ENCODE assay signal across 28 cellular contexts in genomic region chr5:177333420-177334154, GRCh38. TPM values are rescaled to one million over a fixed set of nuclear protein-coding genes. Genes with fewer than 3 reads are reported as not detected.
DNase-seq lines count a peak whose midpoint lies in the region; ATAC-seq, FAIRE-seq and TF ChIP-seq lines count a peak whose summit lies in the region.
"Had no signal": no experiment of that assay in that cellular context is flagged by ENCODE, and none has a peak within 500 bp of the region (broad histone marks: within the 10 kb centered on the region; RNA-seq: fewer than 3 reads in every experiment).

No MANE protein-coding gene starts in this region.

- no peak overlapping the region for H3K27ac ChIP-seq in GM12878 (ENCODE audit: control insufficient read depth, insufficient read depth)
- H3K27ac ChIP-seq: KMS-11, SJSA1 had no signal

- no peak overlapping the region for H2AFZ ChIP-seq in GM12878 (ENCODE audit: control insufficient read depth, low read depth, low read length)

- no peak for TF ChIP-seq EP300 in GM12878 (IDR thresholded peaks at IDR 0.05; ENCODE audit: borderline replicate concordance in 1 of 2, control insufficient read depth in 1 of 2, low read depth in 2 of 2, low read length in 2 of 2)

- FAIRE-seq in GM12878 (lab: Jason Lieb, UNC) (no peak), H54 (lab: Jason Lieb, UNC) (no peak)
- FAIRE-seq: GM12891, GM18507, HTR-8/SVneo, RCC 7860 had no signal

- intact Hi-C loops in activated naive CD4-positive, alpha-beta T cell treated with anti-CD3 and anti-CD28 coated beads for 36 hours (cut with micrococcal nuclease): no loop called here
- intact Hi-C loops in GM12878 (cut with micrococcal nuclease; ENCODE audit: unreplicated experiment): no loop called here

- in situ Hi-C loops in GM12878 (cut with MboI): no loop called here

- H3K79me2 ChIP-seq in GM12878 (ENCODE audit: control insufficient read depth, insufficient read depth, low read length): no peaks in the 10 kb centered on the region; the same call in 1 of the 2 replicates

- peaks cover 26 to 69% of the 10 kb centered on the region in 2 experiments for H3K36me3 ChIP-seq in GM12878 (ENCODE audit: control insufficient read depth in 2 of 2, insufficient read depth in 2 of 2, low read length in 1 of 2)

- RAD21 ChIA-PET in GM12878 (lab: Charles Lee; ENCODE audit: unreplicated experiment): no interaction called here

- H3K27me3 Mint-ChIP-seq in activated naive CD4-positive, alpha-beta T cell treated with anti-CD3 and anti-CD28 coated beads for 36 hours (ENCODE audit: low read depth): no peaks in the 10 kb centered on the region
- H3K27me3 Mint-ChIP-seq in nephron progenitor cell (ENCODE audit: low read depth, poor library complexity): peaks cover 3% of the 10 kb centered on the region
- H3K27me3 Mint-ChIP-seq in stimulated activated naive B cell treated with anti-CD40 and anti-IgM and Interleukin-4, amounts not matched to agents 10 μg/mL and 1 μg/mL and 100 μg/mL, for 72 hours: no peaks in the 10 kb centered on the region
- no peaks in the 10 kb centered on the region for H3K27me3 Mint-ChIP-seq in chondrocyte (ENCODE audit: low read depth)
- H3K27me3 Mint-ChIP-seq: CD4-positive, alpha-beta T cell had no signal

- H3K27me3 ChIP-seq in GM12878 (replicated peaks in 1 of 2; ENCODE audit: control insufficient read depth in 2 of 2, insufficient read depth in 2 of 2, low read length in 1 of 2): no peaks in the 10 kb centered on the region
- H3K27me3 ChIP-seq: BE2C, SJSA1 had no signal

- H3K27ac Mint-ChIP-seq in activated naive CD4-positive, alpha-beta T cell treated with anti-CD3 and anti-CD28 coated beads, Interleukin-2, amount 50 U/mL, for 72 hours: peak overlapping the region; percentile 23 to 44
- H3K27ac Mint-ChIP-seq in activated naive CD4-positive, alpha-beta T cell treated with anti-CD3 and anti-CD28 coated beads for 36 hours: no peak overlapping the region
- H3K27ac Mint-ChIP-seq in nephron progenitor cell (peak overlapping the region; percentile 70), chondrocyte (ENCODE audit: unreplicated experiment) (no peak overlapping the region)
- H3K27ac Mint-ChIP-seq in stimulated activated naive B cell treated with anti-CD40 and anti-IgM and Interleukin-4, amounts not matched to agents 10 μg/mL and 1 μg/mL and 100 μg/mL, for 72 hours: peak overlapping the region; percentile 86
- H3K27ac Mint-ChIP-seq: CD4-positive, alpha-beta T cell had no signal

- H4K20me1 ChIP-seq in GM12878 (ENCODE audit: control insufficient read depth, insufficient read depth): no peaks in the 10 kb centered on the region; the same call in 1 of the 2 replicates

- no peak overlapping the region for H3K4me3 ChIP-seq in GM12878
- H3K4me3 ChIP-seq: SJSA1 had no signal

- no peak for TF ChIP-seq CTCF in GM12878 (IDR thresholded peaks at IDR 0.05 in 2 of 3, conservative IDR thresholded peaks at IDR 0.05 in 1 of 3; ENCODE audit: control insufficient read depth in 2 of 3, extremely low read depth in 1 of 3, insufficient read depth in 1 of 3, low read depth in 3 of 3, low read length in 3 of 3)
- TF ChIP-seq CTCF in nephron progenitor cell (IDR thresholded peaks at IDR 0.05): no peak
- no peak for TF ChIP-seq CTCF in chondrocyte (IDR thresholded peaks at IDR 0.05)

- no peak overlapping the region for H3K9ac ChIP-seq in GM12878 (ENCODE audit: control insufficient read depth, insufficient read depth, low read length)
- H3K9ac ChIP-seq: KMS-11 had no signal

- BruUV-seq in GM12878 (replicated peaks; lab: Mats Ljungman, UMichigan): TSS peak; percentile 15

- H3K4me1 ChIP-seq in GM12878 (ENCODE audit: control insufficient read depth, insufficient read depth, low read length): no peaks in the 10 kb centered on the region
- H3K4me1 ChIP-seq: SJSA1 had no signal

- H3K9me3 Mint-ChIP-seq in activated naive CD4-positive, alpha-beta T cell treated with anti-CD3 and anti-CD28 coated beads, Interleukin-2, amount 50 U/mL, for 72 hours: no peaks in the 10 kb centered on the region
- H3K9me3 Mint-ChIP-seq in activated naive CD4-positive, alpha-beta T cell treated with anti-CD3 and anti-CD28 coated beads for 36 hours: no peaks in the 10 kb centered on the region
- H3K9me3 Mint-ChIP-seq in nephron progenitor cell (no peaks in the 10 kb centered on the region), chondrocyte (ENCODE audit: low read depth) (no peaks in the 10 kb centered on the region)
- H3K9me3 Mint-ChIP-seq in stimulated activated naive B cell treated with anti-CD40 and anti-IgM and Interleukin-4, amounts not matched to agents 10 μg/mL and 1 μg/mL and 100 μg/mL, for 72 hours: no peaks in the 10 kb centered on the region
- H3K9me3 Mint-ChIP-seq: CD4-positive, alpha-beta T cell had no signal

- peaks cover 10 to 11% of the 10 kb centered on the region in 2 donors for H3K36me3 Mint-ChIP-seq in activated naive CD4-positive, alpha-beta T cell treated with anti-CD3 and anti-CD28 coated beads, Interleukin-2, amount 50 U/mL, for 72 hours
- H3K36me3 Mint-ChIP-seq in activated naive CD4-positive, alpha-beta T cell treated with anti-CD3 and anti-CD28 coated beads for 36 hours (ENCODE audit: low read depth): peaks cover 22% of the 10 kb centered on the region
- H3K36me3 Mint-ChIP-seq in nephron progenitor cell (ENCODE audit: low read depth) (peaks cover 31% of the 10 kb centered on the region), chondrocyte (ENCODE audit: low read depth) (peaks cover 31% of the 10 kb centered on the region)
- peaks cover 49 to 71% of the 10 kb centered on the region in 2 donors for H3K36me3 Mint-ChIP-seq in stimulated activated naive B cell treated with anti-CD40 and anti-IgM and Interleukin-4, amounts not matched to agents 10 μg/mL and 1 μg/mL and 100 μg/mL, for 72 hours

- DNase-seq in activated naive CD4-positive, alpha-beta T cell treated with anti-CD3 and anti-CD28 coated beads, Interleukin-2, amount 50 U/mL, for 72 hours (ENCODE audit: low spot score in 2 of 2): no peak
- no peak for DNase-seq in activated naive CD4-positive, alpha-beta T cell treated with anti-CD3 and anti-CD28 coated beads for 36 hours
- DNase-seq in GM12878 (ENCODE audit: low read depth, low spot score) (no peak), nephron progenitor cell (no peak), chondrocyte (ENCODE audit: low spot score) (no peak), H54 (ENCODE audit: insufficient read length, low spot score) (no peak), AG08395 (ENCODE audit: low spot score) (no peak)
- DNase-seq in stimulated activated naive B cell treated with anti-CD40 and anti-IgM and Interleukin-4, amounts not matched to agents 10 μg/mL and 1 μg/mL and 100 μg/mL, for 72 hours: no peak
- DNase-seq: 8988T; CD4-positive, alpha-beta T cell; COR-L47; DND-41; GOT3; MV-4-11; NCI-H1105 treated with DMSO at 0.1 percent for 48 hours; NCI-H2029 treated with DMSO at 0.1 percent for 48 hours; NCI-H2171; NCI-H345; NCI-H524; NCI-H82 had no signal

- CTCF ChIA-PET in activated naive CD4-positive, alpha-beta T cell treated with anti-CD3 and anti-CD28 coated beads for 36 hours (lab: Charles Lee): interaction anchor here (0.7 to 1.3 kb wide), 3 partner anchors 12 to 36 kb away, joined by 3 to 4 read pairs (median 3); no protein-coding TSS in a partner anchor
- CTCF ChIA-PET in GM12878 (lab: Yijun Ruan, JAX): interaction anchor here (1.3 kb wide), 1 partner anchor 15 kb away, joined by 3 read pairs; no protein-coding TSS in a partner anchor

- no peak overlapping the region for H3K4me2 ChIP-seq in GM12878 (ENCODE audit: control insufficient read depth, insufficient read depth)
- H3K4me2 ChIP-seq: KMS-11 had no signal

- 93% methylated on average over 16 of the region's 16 CpGs for WGBS in GM12878 (ENCODE audit: insufficient coverage, insufficient replicate concordance, low lambda C conversion rate, missing lambda C conversion rate)

- no peak for TF ChIP-seq RAD21 in GM12878 (IDR thresholded peaks at IDR 0.05; ENCODE audit: insufficient read depth, low read depth, low read length)

- ATAC-seq in activated naive CD4-positive, alpha-beta T cell treated with anti-CD3 and anti-CD28 coated beads, Interleukin-2, amount 50 U/mL, for 72 hours: no peak
- ATAC-seq in GM12878: no peak
- ATAC-seq in stimulated activated naive B cell treated with anti-CD40 and anti-IgM and Interleukin-4, amounts not matched to agents 10 μg/mL and 1 μg/mL and 100 μg/mL, for 72 hours (replicated peaks): peak in 1 of 2 donors; percentile 25
- ATAC-seq: Right ventricle myocardium inferior had no signal

- POLR2A ChIA-PET in GM12878 (lab: Charles Lee): interaction anchor here (0.7 to 1.2 kb wide), 2 partner anchors 13 to 17 kb away, joined by 3 to 7 read pairs; no protein-coding TSS in a partner anchor

- H3K9me3 ChIP-seq in GM12878 (replicated peaks; ENCODE audit: control insufficient read depth, insufficient read depth, low read length): no peaks in the 10 kb centered on the region
- H3K9me3 ChIP-seq: BE2C, SJSA1 had no signal

- no peak for TF ChIP-seq POLR2A in GM12878 (IDR thresholded peaks at IDR 0.05; ENCODE audit: low read depth, low read length)
- no peak for TF ChIP-seq POLR2A in H54 (IDR thresholded peaks at IDR 0.05; ENCODE audit: low read depth, low read length)

- SMC1A ChIA-PET in GM12878 (lab: Charles Lee; ENCODE audit: uncharacterized antibody, unreplicated experiment): no interaction called here

- H3K4me3 Mint-ChIP-seq in activated naive CD4-positive, alpha-beta T cell treated with anti-CD3 and anti-CD28 coated beads for 36 hours: no peak overlapping the region
- no peak overlapping the region for H3K4me3 Mint-ChIP-seq in nephron progenitor cell
- no peak overlapping the region for H3K4me3 Mint-ChIP-seq in stimulated activated naive B cell treated with anti-CD40 and anti-IgM and Interleukin-4, amounts not matched to agents 10 μg/mL and 1 μg/mL and 100 μg/mL, for 72 hours
- no peak overlapping the region for H3K4me3 Mint-ChIP-seq in chondrocyte (ENCODE audit: unreplicated experiment)
- H3K4me3 Mint-ChIP-seq: CD4-positive, alpha-beta T cell had no signal

- no peaks in the 10 kb centered on the region for H3K4me1 Mint-ChIP-seq in activated naive CD4-positive, alpha-beta T cell treated with anti-CD3 and anti-CD28 coated beads for 36 hours (ENCODE audit: low read depth)
- no peaks in the 10 kb centered on the region for H3K4me1 Mint-ChIP-seq in nephron progenitor cell
- peaks cover 31 to 42% of the 10 kb centered on the region in 2 donors for H3K4me1 Mint-ChIP-seq in stimulated activated naive B cell treated with anti-CD40 and anti-IgM and Interleukin-4, amounts not matched to agents 10 μg/mL and 1 μg/mL and 100 μg/mL, for 72 hours
- peaks cover 2% of the 10 kb centered on the region for H3K4me1 Mint-ChIP-seq in chondrocyte (ENCODE audit: low read depth)

RNA-seq across cellular contexts. Expression of gene LMAN2, which starts 17.9 kb away (rescaled TPM):
- 100 to 1,000 TPM in 1 of 2 donors, 10 to 100 TPM in 1; 96.7 to 108 TPM for total RNA-seq in activated naive CD4-positive, alpha-beta T cell treated with anti-CD3 and anti-CD28 coated beads, Interleukin-2, amount 50 U/mL, for 72 hours
- total RNA-seq in activated naive CD4-positive, alpha-beta T cell treated with anti-CD3 and anti-CD28 coated beads for 36 hours: 10 to 100 TPM; 82.2 to 83.9 TPM
- total RNA-seq in GM12878 (2013; cell fraction: nucleolus; rRNA removed): 195 and 213 TPM in 2 replicates
- 184 and 207 TPM in 2 replicates for total RNA-seq in GM12878 (2014; rRNA removed)
- total RNA-seq in GM12878 (2014; rRNA removed; fragmentation: Illumina TruSeq; extraction: Trizol): 98.9 and 112 TPM in 2 replicates
- 117 and 121 TPM in 2 replicates for total RNA-seq in GM12878 (2021)
- 35.5 TPM for polyA plus RNA-seq in GM12878 (2011; ENCODE audit: low read depth)
- 55.9 and 104 TPM in 2 replicates for polyA plus RNA-seq in GM12878 (2011; rRNA removed)
- 273 and 308 TPM in 2 replicates for polyA plus RNA-seq in GM12878 (2011; cell fraction: cytosol; rRNA removed)
- polyA plus RNA-seq in GM12878 (2011; cell fraction: nucleus; rRNA removed): 210 and 234 TPM in 2 replicates
- 139 and 151 TPM in 2 replicates for polyA plus RNA-seq in GM12878 (2012)
- polyA plus RNA-seq in GM12878 (2014; fragmentation: Illumina TruSeq; extraction: Trizol): 84.1 and 178 TPM in 2 replicates
- polyA plus RNA-seq in GM12878 (2014; fragmentation: Nextera tagmentation; extraction: Ambion mirVana): 10 to 100 TPM in 1 of 2 experiments, 1 to 10 TPM in 1; 2.4 to 11.4 TPM
- 179 and 230 TPM in 2 replicates for polyA plus RNA-seq in GM12878 (2014; rRNA removed)
- polyA plus RNA-seq in GM12878 (2016; fragmentation: Nextera tagmentation; extraction: Ambion mirVana): 100 to 1,000 TPM; 252 to 264 TPM
- 197 and 327 TPM in 2 replicates for polyA minus RNA-seq in GM12878 (2011; rRNA and poly(A)+ RNA removed)
- 100 and 110 TPM in 2 replicates for polyA minus RNA-seq in GM12878 (2011; cell fraction: cytosol; rRNA and poly(A)+ RNA removed)
- 69.0 and 97.6 TPM in 2 replicates for polyA minus RNA-seq in GM12878 (2011; cell fraction: nucleus; rRNA and poly(A)+ RNA removed)
- 76.6 to 128 TPM (median 83.4 TPM) in 3 replicates for total RNA-seq in chondrocyte

RNA-seq across cellular contexts. Expression of gene MXD3, which starts 21.9 kb away (rescaled TPM):
- total RNA-seq in activated naive CD4-positive, alpha-beta T cell treated with anti-CD3 and anti-CD28 coated beads, Interleukin-2, amount 50 U/mL, for 72 hours: 10 to 100 TPM; 31.4 to 73.9 TPM
- 10 to 100 TPM; 45.0 to 51.7 TPM for total RNA-seq in activated naive CD4-positive, alpha-beta T cell treated with anti-CD3 and anti-CD28 coated beads for 36 hours
- 14.3 and 15.7 TPM in 2 replicates for total RNA-seq in GM12878 (2013; cell fraction: nucleolus; rRNA removed)
- total RNA-seq in GM12878 (2014; rRNA removed) (26.9 and 27.4 TPM in 2 replicates), GM12878 (2014; rRNA removed; fragmentation: Illumina TruSeq; extraction: Trizol) (3.5 and 3.8 TPM in 2 replicates), GM12878 (2021) (20.5 and 26.7 TPM in 2 replicates), chondrocyte (6.5 to 9.4 TPM (median 8.4 TPM) in 3 replicates)
- 2.8 TPM for polyA plus RNA-seq in GM12878 (2011; ENCODE audit: low read depth)
- polyA plus RNA-seq in GM12878 (2011; rRNA removed) (4.1 and 13.3 TPM in 2 replicates), GM12878 (2014; fragmentation: Illumina TruSeq; extraction: Trizol) (0.79 and 1.7 TPM in 2 replicates), GM12878 (2014; fragmentation: Nextera tagmentation; extraction: Ambion mirVana) (under 1 TPM; 0.24 to 0.93 TPM), GM12878 (2014; rRNA removed) (29.8 and 36.2 TPM in 2 replicates), GM12878 (2016; fragmentation: Nextera tagmentation; extraction: Ambion mirVana) (10 to 100 TPM; 13.7 to 15.5 TPM)
- polyA plus RNA-seq in GM12878 (2011; cell fraction: cytosol; rRNA removed): 13.5 and 26.2 TPM in 2 replicates
- 63.9 and 69.4 TPM in 2 replicates for polyA plus RNA-seq in GM12878 (2011; cell fraction: nucleus; rRNA removed)
- polyA plus RNA-seq in GM12878 (2012): 14.0 and 14.1 TPM in 2 replicates
- 3.0 and 7.4 TPM in 2 replicates for polyA minus RNA-seq in GM12878 (2011; rRNA and poly(A)+ RNA removed)
- 3.8 and 6.5 TPM in 2 replicates for polyA minus RNA-seq in GM12878 (2011; cell fraction: cytosol; rRNA and poly(A)+ RNA removed)
- 9.9 and 20.9 TPM in 2 replicates for polyA minus RNA-seq in GM12878 (2011; cell fraction: nucleus; rRNA and poly(A)+ RNA removed)

RNA-seq across cellular contexts. Expression of gene RGS14, which starts 24.1 kb away (rescaled TPM):
- 10 to 100 TPM; 22.0 to 77.6 TPM for total RNA-seq in activated naive CD4-positive, alpha-beta T cell treated with anti-CD3 and anti-CD28 coated beads, Interleukin-2, amount 50 U/mL, for 72 hours
- 10 to 100 TPM; 34.6 to 39.2 TPM for total RNA-seq in activated naive CD4-positive, alpha-beta T cell treated with anti-CD3 and anti-CD28 coated beads for 36 hours
- total RNA-seq in GM12878 (2013; cell fraction: nucleolus; rRNA removed): 111 and 131 TPM in 2 replicates
- total RNA-seq in GM12878 (2014; rRNA removed): 56.5 and 68.1 TPM in 2 replicates
- 25.1 and 30.4 TPM in 2 replicates for total RNA-seq in GM12878 (2014; rRNA removed; fragmentation: Illumina TruSeq; extraction: Trizol)
- 65.6 and 72.9 TPM in 2 replicates for total RNA-seq in GM12878 (2021)
- polyA plus RNA-seq in GM12878 (2011; ENCODE audit: low read depth): 6.4 TPM
- polyA plus RNA-seq in GM12878 (2011; rRNA removed): 28.8 and 57.1 TPM in 2 replicates
- 90.6 and 104 TPM in 2 replicates for polyA plus RNA-seq in GM12878 (2011; cell fraction: cytosol; rRNA removed)
- polyA plus RNA-seq in GM12878 (2011; cell fraction: nucleus; rRNA removed): 281 and 299 TPM in 2 replicates
- polyA plus RNA-seq in GM12878 (2012): 30.7 and 40.7 TPM in 2 replicates
- polyA plus RNA-seq in GM12878 (2014; fragmentation: Illumina TruSeq; extraction: Trizol): 4.4 and 35.8 TPM in 2 replicates
- 1 to 10 TPM in 1 of 2 experiments, under 1 TPM in 1; 0.19 to 1.3 TPM for polyA plus RNA-seq in GM12878 (2014; fragmentation: Nextera tagmentation; extraction: Ambion mirVana)
- polyA plus RNA-seq in GM12878 (2014; rRNA removed): 88.7 and 91.9 TPM in 2 replicates
- polyA plus RNA-seq in GM12878 (2016; fragmentation: Nextera tagmentation; extraction: Ambion mirVana): 10 to 100 TPM; 53.6 to 56.0 TPM
- polyA minus RNA-seq in GM12878 (2011; rRNA and poly(A)+ RNA removed): 40.5 and 82.2 TPM in 2 replicates
- polyA minus RNA-seq in GM12878 (2011; cell fraction: cytosol; rRNA and poly(A)+ RNA removed): 26.2 and 29.3 TPM in 2 replicates
- 52.3 and 74.0 TPM in 2 replicates for polyA minus RNA-seq in GM12878 (2011; cell fraction: nucleus; rRNA and poly(A)+ RNA removed)
- 6.8 to 11.6 TPM (median 10.1 TPM) in 3 replicates for total RNA-seq in chondrocyte

RNA-seq across cellular contexts. Expression of gene PRELID1, which starts 30.0 kb away (rescaled TPM):
- 100 to 1,000 TPM; 161 to 206 TPM for total RNA-seq in activated naive CD4-positive, alpha-beta T cell treated with anti-CD3 and anti-CD28 coated beads, Interleukin-2, amount 50 U/mL, for 72 hours
- 100 to 1,000 TPM; 253 to 254 TPM for total RNA-seq in activated naive CD4-positive, alpha-beta T cell treated with anti-CD3 and anti-CD28 coated beads for 36 hours
- 23.2 and 24.5 TPM in 2 replicates for total RNA-seq in GM12878 (2013; cell fraction: nucleolus; rRNA removed)
- 190 and 251 TPM in 2 replicates for total RNA-seq in GM12878 (2014; rRNA removed)
- total RNA-seq in GM12878 (2014; rRNA removed; fragmentation: Illumina TruSeq; extraction: Trizol): 221 and 242 TPM in 2 replicates
- 259 and 261 TPM in 2 replicates for total RNA-seq in GM12878 (2021)
- 42.5 TPM for polyA plus RNA-seq in GM12878 (2011; ENCODE audit: low read depth)
- 171 and 256 TPM in 2 replicates for polyA plus RNA-seq in GM12878 (2011; rRNA removed)
- 352 and 401 TPM in 2 replicates for polyA plus RNA-seq in GM12878 (2011; cell fraction: cytosol; rRNA removed)
- 123 and 139 TPM in 2 replicates for polyA plus RNA-seq in GM12878 (2011; cell fraction: nucleus; rRNA removed)
- polyA plus RNA-seq in GM12878 (2012): 120 and 141 TPM in 2 replicates
- 157 and 248 TPM in 2 replicates for polyA plus RNA-seq in GM12878 (2014; fragmentation: Illumina TruSeq; extraction: Trizol)
- polyA plus RNA-seq in GM12878 (2014; fragmentation: Nextera tagmentation; extraction: Ambion mirVana): 100 to 1,000 TPM in 1 of 2 experiments, 10 to 100 TPM in 1; 30.9 to 106 TPM
- polyA plus RNA-seq in GM12878 (2014; rRNA removed): 414 and 449 TPM in 2 replicates
- polyA plus RNA-seq in GM12878 (2016; fragmentation: Nextera tagmentation; extraction: Ambion mirVana): 100 to 1,000 TPM; 529 to 584 TPM
- polyA minus RNA-seq in GM12878 (2011; rRNA and poly(A)+ RNA removed): 114 and 144 TPM in 2 replicates
- 60.1 and 62.4 TPM in 2 replicates for polyA minus RNA-seq in GM12878 (2011; cell fraction: cytosol; rRNA and poly(A)+ RNA removed)
- 28.7 and 43.0 TPM in 2 replicates for polyA minus RNA-seq in GM12878 (2011; cell fraction: nucleus; rRNA and poly(A)+ RNA removed)
- 102 to 119 TPM (median 109 TPM) in 3 replicates for total RNA-seq in chondrocyte

RNA-seq across cellular contexts. Expression of gene RAB24, which starts 30.1 kb away (rescaled TPM):
- total RNA-seq in activated naive CD4-positive, alpha-beta T cell treated with anti-CD3 and anti-CD28 coated beads, Interleukin-2, amount 50 U/mL, for 72 hours: 10 to 100 TPM; 14.8 to 21.5 TPM
- 10 to 100 TPM; 10.9 to 13.2 TPM for total RNA-seq in activated naive CD4-positive, alpha-beta T cell treated with anti-CD3 and anti-CD28 coated beads for 36 hours
- total RNA-seq in GM12878 (2013; cell fraction: nucleolus; rRNA removed): 10.2 and 10.5 TPM in 2 replicates
- total RNA-seq in GM12878 (2014; rRNA removed) (25.7 and 31.0 TPM in 2 replicates), GM12878 (2014; rRNA removed; fragmentation: Illumina TruSeq; extraction: Trizol) (11.9 and 12.1 TPM in 2 replicates), GM12878 (2021) (27.6 and 30.3 TPM in 2 replicates), chondrocyte (31.5 to 37.3 TPM (median 36.7 TPM) in 3 replicates)
- polyA plus RNA-seq in GM12878 (2011; ENCODE audit: low read depth): 18.3 TPM
- polyA plus RNA-seq in GM12878 (2011; rRNA removed) (15.0 and 22.3 TPM in 2 replicates), GM12878 (2014; fragmentation: Illumina TruSeq; extraction: Trizol) (14.1 and 15.1 TPM in 2 replicates), GM12878 (2014; fragmentation: Nextera tagmentation; extraction: Ambion mirVana) (10 to 100 TPM in 1 of 2 experiments, 1 to 10 TPM in 1; 8.0 to 12.8 TPM), GM12878 (2014; rRNA removed) (44.4 and 50.8 TPM in 2 replicates), GM12878 (2016; fragmentation: Nextera tagmentation; extraction: Ambion mirVana) (10 to 100 TPM; 26.4 to 28.4 TPM)
- polyA plus RNA-seq in GM12878 (2011; cell fraction: cytosol; rRNA removed): 29.7 and 37.0 TPM in 2 replicates
- polyA plus RNA-seq in GM12878 (2011; cell fraction: nucleus; rRNA removed): 63.9 and 79.7 TPM in 2 replicates
- 29.2 and 29.8 TPM in 2 replicates for polyA plus RNA-seq in GM12878 (2012)
- polyA minus RNA-seq in GM12878 (2011; rRNA and poly(A)+ RNA removed): 6.9 and 10.0 TPM in 2 replicates
- 3.6 and 5.7 TPM in 2 replicates for polyA minus RNA-seq in GM12878 (2011; cell fraction: cytosol; rRNA and poly(A)+ RNA removed)
- polyA minus RNA-seq in GM12878 (2011; cell fraction: nucleus; rRNA and poly(A)+ RNA removed): 9.4 and 16.1 TPM in 2 replicates

Comparison
In these comparisons a context has a peak if more than half of its experiments do, and no peak if none do; other contexts are left out.
1. H3K27ac Mint-ChIP-seq: peak in activated naive CD4-positive, alpha-beta T cell treated with anti-CD3 and anti-CD28 coated beads, Interleukin-2, amount 50 U/mL, for 72 hours (2 of 2), nephron progenitor cell (single experiment) and stimulated activated naive B cell treated with anti-CD40 and anti-IgM and Interleukin-4, amounts not matched to agents 10 μg/mL and 1 μg/mL and 100 μg/mL, for 72 hours (single experiment); none in activated naive CD4-positive, alpha-beta T cell treated with anti-CD3 and anti-CD28 coated beads for 36 hours (single experiment) and chondrocyte (single experiment).